Comparison of ENCODE assay signal across 1 cellular context in the genomic region with DNA sequence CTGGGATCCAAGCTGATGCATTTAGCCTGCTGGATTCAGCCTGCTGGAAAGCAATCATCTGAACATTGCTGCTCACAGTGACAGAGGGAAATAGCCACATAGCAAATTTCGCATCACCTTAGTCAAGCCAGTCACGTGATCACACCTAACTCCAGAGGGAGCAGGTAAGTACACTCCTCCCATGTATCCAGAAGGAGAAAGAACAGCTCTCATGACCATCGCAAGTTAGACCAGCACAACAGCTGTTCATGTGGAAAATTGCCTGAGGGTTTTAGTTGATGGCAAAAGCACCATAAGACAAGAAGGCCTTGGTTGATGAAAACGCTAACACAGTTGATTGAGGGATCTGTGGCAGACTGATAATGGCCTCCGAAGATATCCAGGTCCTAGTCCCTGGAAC.
TF ChIP-seq lines count a peak whose summit lies in the region.

No MANE protein-coding gene starts in this region.

TF ChIP-seq in K562, 482 proteins besides CTCF, POLR2A, EP300 and RAD21 (continued from another document):
- TF ChIP-seq, protein P1, sequence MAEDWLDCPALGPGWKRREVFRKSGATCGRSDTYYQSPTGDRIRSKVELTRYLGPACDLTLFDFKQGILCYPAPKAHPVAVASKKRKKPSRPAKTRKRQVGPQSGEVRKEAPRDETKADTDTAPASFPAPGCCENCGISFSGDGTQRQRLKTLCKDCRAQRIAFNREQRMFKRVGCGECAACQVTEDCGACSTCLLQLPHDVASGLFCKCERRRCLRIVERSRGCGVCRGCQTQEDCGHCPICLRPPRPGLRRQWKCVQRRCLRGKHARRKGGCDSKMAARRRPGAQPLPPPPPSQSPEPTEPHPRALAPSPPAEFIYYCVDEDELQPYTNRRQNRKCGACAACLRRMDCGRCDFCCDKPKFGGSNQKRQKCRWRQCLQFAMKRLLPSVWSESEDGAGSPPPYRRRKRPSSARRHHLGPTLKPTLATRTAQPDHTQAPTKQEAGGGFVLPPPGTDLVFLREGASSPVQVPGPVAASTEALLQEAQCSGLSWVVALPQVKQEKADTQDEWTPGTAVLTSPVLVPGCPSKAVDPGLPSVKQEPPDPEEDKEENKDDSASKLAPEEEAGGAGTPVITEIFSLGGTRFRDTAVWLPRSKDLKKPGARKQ (CRISPR knock-in tag; IDR thresholded peaks at IDR 0.05), result no peak
- TF ChIP-seq, protein P2, sequence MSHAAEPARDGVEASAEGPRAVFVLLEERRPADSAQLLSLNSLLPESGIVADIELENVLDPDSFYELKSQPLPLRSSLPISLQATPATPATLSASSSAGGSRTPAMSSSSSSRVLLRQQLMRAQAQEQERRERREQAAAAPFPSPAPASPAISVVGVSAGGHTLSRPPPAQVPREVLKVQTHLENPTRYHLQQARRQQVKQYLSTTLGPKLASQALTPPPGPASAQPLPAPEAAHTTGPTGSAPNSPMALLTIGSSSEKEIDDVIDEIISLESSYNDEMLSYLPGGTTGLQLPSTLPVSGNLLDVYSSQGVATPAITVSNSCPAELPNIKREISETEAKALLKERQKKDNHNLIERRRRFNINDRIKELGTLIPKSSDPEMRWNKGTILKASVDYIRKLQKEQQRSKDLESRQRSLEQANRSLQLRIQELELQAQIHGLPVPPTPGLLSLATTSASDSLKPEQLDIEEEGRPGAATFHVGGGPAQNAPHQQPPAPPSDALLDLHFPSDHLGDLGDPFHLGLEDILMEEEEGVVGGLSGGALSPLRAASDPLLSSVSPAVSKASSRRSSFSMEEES (CRISPR knock-in tag; IDR thresholded peaks at IDR 0.05), result peak; percentile 96
- TF ChIP-seq SLC30A9 (CRISPR knock-in tag; IDR thresholded peaks at IDR 0.05) (no peak), SUPT5H (IDR thresholded peaks at IDR 0.05) (no peak), ZNF232 (CRISPR knock-in tag; IDR thresholded peaks at IDR 0.05) (no peak), ZNF197 (CRISPR knock-in tag; IDR thresholded peaks at IDR 0.05; ENCODE audit: low read depth) (no peak), BRCA1 (IDR thresholded peaks at IDR 0.05) (no peak), BRCA1 (CRISPR knock-in tag; IDR thresholded peaks at IDR 0.05) (no peak), ZSCAN32 (CRISPR knock-in tag; IDR thresholded peaks at IDR 0.05) (no peak)
- TF ChIP-seq, protein P3, sequence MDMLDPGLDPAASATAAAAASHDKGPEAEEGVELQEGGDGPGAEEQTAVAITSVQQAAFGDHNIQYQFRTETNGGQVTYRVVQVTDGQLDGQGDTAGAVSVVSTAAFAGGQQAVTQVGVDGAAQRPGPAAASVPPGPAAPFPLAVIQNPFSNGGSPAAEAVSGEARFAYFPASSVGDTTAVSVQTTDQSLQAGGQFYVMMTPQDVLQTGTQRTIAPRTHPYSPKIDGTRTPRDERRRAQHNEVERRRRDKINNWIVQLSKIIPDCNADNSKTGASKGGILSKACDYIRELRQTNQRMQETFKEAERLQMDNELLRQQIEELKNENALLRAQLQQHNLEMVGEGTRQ (CRISPR knock-in tag; IDR thresholded peaks at IDR 0.05), result peak; percentile 58
- TF ChIP-seq, protein P4, sequence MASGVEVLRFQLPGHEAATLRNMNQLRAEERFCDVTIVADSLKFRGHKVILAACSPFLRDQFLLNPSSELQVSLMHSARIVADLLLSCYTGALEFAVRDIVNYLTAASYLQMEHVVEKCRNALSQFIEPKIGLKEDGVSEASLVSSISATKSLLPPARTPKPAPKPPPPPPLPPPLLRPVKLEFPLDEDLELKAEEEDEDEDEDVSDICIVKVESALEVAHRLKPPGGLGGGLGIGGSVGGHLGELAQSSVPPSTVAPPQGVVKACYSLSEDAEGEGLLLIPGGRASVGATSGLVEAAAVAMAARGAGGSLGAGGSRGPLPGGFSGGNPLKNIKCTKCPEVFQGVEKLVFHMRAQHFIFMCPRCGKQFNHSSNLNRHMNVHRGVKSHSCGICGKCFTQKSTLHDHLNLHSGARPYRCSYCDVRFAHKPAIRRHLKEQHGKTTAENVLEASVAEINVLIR (CRISPR knock-in tag; IDR thresholded peaks at IDR 0.05), result no peak
- TF ChIP-seq, protein P5, sequence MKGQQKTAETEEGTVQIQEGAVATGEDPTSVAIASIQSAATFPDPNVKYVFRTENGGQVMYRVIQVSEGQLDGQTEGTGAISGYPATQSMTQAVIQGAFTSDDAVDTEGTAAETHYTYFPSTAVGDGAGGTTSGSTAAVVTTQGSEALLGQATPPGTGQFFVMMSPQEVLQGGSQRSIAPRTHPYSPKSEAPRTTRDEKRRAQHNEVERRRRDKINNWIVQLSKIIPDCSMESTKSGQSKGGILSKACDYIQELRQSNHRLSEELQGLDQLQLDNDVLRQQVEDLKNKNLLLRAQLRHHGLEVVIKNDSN (CRISPR knock-in tag; IDR thresholded peaks at IDR 0.05), result peak; percentile 37; the same call in 1 of the 2 replicates
- TF ChIP-seq, protein P6, sequence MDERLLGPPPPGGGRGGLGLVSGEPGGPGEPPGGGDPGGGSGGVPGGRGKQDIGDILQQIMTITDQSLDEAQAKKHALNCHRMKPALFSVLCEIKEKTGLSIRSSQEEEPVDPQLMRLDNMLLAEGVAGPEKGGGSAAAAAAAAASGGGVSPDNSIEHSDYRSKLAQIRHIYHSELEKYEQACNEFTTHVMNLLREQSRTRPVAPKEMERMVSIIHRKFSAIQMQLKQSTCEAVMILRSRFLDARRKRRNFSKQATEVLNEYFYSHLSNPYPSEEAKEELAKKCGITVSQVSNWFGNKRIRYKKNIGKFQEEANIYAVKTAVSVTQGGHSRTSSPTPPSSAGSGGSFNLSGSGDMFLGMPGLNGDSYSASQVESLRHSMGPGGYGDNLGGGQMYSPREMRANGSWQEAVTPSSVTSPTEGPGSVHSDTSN (CRISPR knock-in tag; IDR thresholded peaks at IDR 0.05; ENCODE audit: low read depth), result no peak
- TF ChIP-seq, protein P6 (tag; conservative IDR thresholded peaks at IDR 0.05; ENCODE audit: low read depth), result no peak
